ENCODE assay signal across 8 cellular contexts in genomic region chr19:3146677-3147100, GRCh38. TPM values are rescaled to one million over a fixed set of nuclear protein-coding genes. Genes with fewer than 3 reads are reported as not detected.
DNase-seq lines count a peak whose midpoint lies in the region; ATAC-seq and TF ChIP-seq lines count a peak whose summit lies in the region.

No MANE protein-coding gene starts in this region.

- H3K27ac ChIP-seq in BLaER1 treated with 17β-estradiol and CSF1 and Interleukin-3, amounts not matched to agents 10 nM and 100 nM, result peak overlapping the region; percentile 58 to 99 (median 66); a peak in 21 of 22 replicates
- no peak overlapping the region for H3K27ac ChIP-seq in PC-9

- no peaks in the 10 kb centered on the region for H3K9me2 ChIP-seq in PC-9 (ENCODE audit: insufficient read depth)

- intact Hi-C loops in PC-9 (cut with micrococcal nuclease; ENCODE audit: unreplicated experiment), result no loop called here

- ATAC-seq in GM19455 (IDR thresholded peaks at IDR 0.05; ENCODE audit: unreplicated experiment) (no peak), esophagus mucosa (no peak)

- peaks cover 0 to 24% (median 0%) of the 10 kb centered on the region in 11 experiments; a peak in 5 of 22 replicates for H4K20me1 ChIP-seq in BLaER1 treated with 17β-estradiol and CSF1 and Interleukin-3, amounts not matched to agents 10 nM and 100 nM
- no peaks in the 10 kb centered on the region for H4K20me1 ChIP-seq in PC-9 (ENCODE audit: insufficient read depth)

- CTCF ChIA-PET in PC-9 (lab: Charles Lee), result no interaction called here

- POLR2A ChIA-PET in PC-9 (lab: Charles Lee; ENCODE audit: unreplicated experiment), result no interaction called here

- peaks cover 43 to 61% (median 51%) of the 10 kb centered on the region in 11 experiments for H3K36me3 ChIP-seq in BLaER1 treated with 17β-estradiol and CSF1 and Interleukin-3, amounts not matched to agents 10 nM and 100 nM
- no peaks in the 10 kb centered on the region for H3K36me3 ChIP-seq in PC-9 (ENCODE audit: low read depth)

- no peak overlapping the region; a peak in 1 of 20 replicates for H3K4me3 ChIP-seq in BLaER1 treated with 17β-estradiol and CSF1 and Interleukin-3, amounts not matched to agents 10 nM and 100 nM
- H3K4me3 ChIP-seq in PC-9, result no peak overlapping the region

- H3K27me3 ChIP-seq in BLaER1 treated with 17β-estradiol and CSF1 and Interleukin-3, amounts not matched to agents 10 nM and 100 nM, result no peaks in the 10 kb centered on the region
- H3K27me3 ChIP-seq in PC-9 (ENCODE audit: insufficient read depth, low read depth), result no peaks in the 10 kb centered on the region

- H3K9me3 ChIP-seq in BLaER1 treated with 17β-estradiol and CSF1 and Interleukin-3, amounts not matched to agents 10 nM and 100 nM (replicated peaks in 1 of 11), result peaks cover 0 to 13% (median 6%) of the 10 kb centered on the region in 11 experiments; a peak in 14 of 22 replicates
- no peaks in the 10 kb centered on the region for H3K9me3 ChIP-seq in PC-9 (ENCODE audit: insufficient read depth, low read depth)

- H3K4me1 ChIP-seq in BLaER1 treated with 17β-estradiol and CSF1 and Interleukin-3, amounts not matched to agents 10 nM and 100 nM, result peaks cover 94 to 100% (median 98%) of the 10 kb centered on the region in 10 experiments
- peaks cover 14% of the 10 kb centered on the region for H3K4me1 ChIP-seq in PC-9 (replicated peaks; ENCODE audit: insufficient read depth)

- no peak overlapping the region for H2AFZ ChIP-seq in PC-9

- no peaks in the 10 kb centered on the region for H3K79me2 ChIP-seq in PC-9 (ENCODE audit: low read depth)

- peaks cover 14% of the 10 kb centered on the region for H3F3A ChIP-seq in PC-9 (ENCODE audit: insufficient read depth, low read depth)

- peak overlapping the region; percentile 50 to 97 (median 80); a peak in 21 of 22 replicates for H3K4me2 ChIP-seq in BLaER1 treated with 17β-estradiol and CSF1 and Interleukin-3, amounts not matched to agents 10 nM and 100 nM
- H3K4me2 ChIP-seq in PC-9, result no peak overlapping the region

- DNase-seq in PC-9, result peak in 1 of 2 experiments; percentile 37
- peak; percentile 69 for DNase-seq in activated gamma-delta T cell treated with Interleukin-2 at 50 U/mL for 16 hours
- peak; percentile 64 for DNase-seq in islet precursor cell
- DNase-seq in stimulated activated CD8-positive, alpha-beta memory T cell treated with anti-CD3 and anti-CD28 coated beads, Interleukin-4, amount 100 ng/mL, for 4 hours (ENCODE audit: low read depth in 2 of 2, low spot score in 1 of 2), result peak; percentile 24 to 57
- DNase-seq in DMS53 treated with DMSO at 0.1 percent for 48 hours (lab: John Stamatoyannopoulos, UW; ENCODE audit: unreplicated experiment), result no peak

- peak; percentile 82 for TF ChIP-seq CTCF in PC-9 (conservative IDR thresholded peaks at IDR 0.05)

- peak overlapping the region in 3 of 11 experiments; percentile 13 to 65 (median 46); a peak in 4 of 22 replicates for H3K9ac ChIP-seq in BLaER1 treated with 17β-estradiol and CSF1 and Interleukin-3, amounts not matched to agents 10 nM and 100 nM

- BruUV-seq in PC-9 (replicated peaks; lab: Mats Ljungman, UMichigan), result no TSS peak

RNA-seq across cellular contexts. Expression of gene GNA15, which starts 10.9 kb away (rescaled TPM):
- total RNA-seq in PC-9 (2021), result 14.2 and 16.3 TPM in 2 replicates
- 105 TPM for total RNA-seq in esophagus mucosa

RNA-seq across cellular contexts. Expression of gene S1PR4, which starts 31.9 kb away (rescaled TPM):
- total RNA-seq in PC-9 (2021) (0.37 and 0.83 TPM in 2 replicates), esophagus mucosa (1.1 TPM)

RNA-seq across cellular contexts. Expression of gene NCLN, which starts 39.0 kb away (rescaled TPM):
- 46.0 and 61.4 TPM in 2 replicates for total RNA-seq in PC-9 (2021)
- 37.5 TPM for total RNA-seq in esophagus mucosa

RNA-seq across cellular contexts. Expression of gene GNA11, which starts 52.5 kb away (rescaled TPM):
- total RNA-seq in PC-9 (2021) (36.9 and 38.8 TPM in 2 replicates), esophagus mucosa (24.2 TPM)
